In the genomic region with DNA sequence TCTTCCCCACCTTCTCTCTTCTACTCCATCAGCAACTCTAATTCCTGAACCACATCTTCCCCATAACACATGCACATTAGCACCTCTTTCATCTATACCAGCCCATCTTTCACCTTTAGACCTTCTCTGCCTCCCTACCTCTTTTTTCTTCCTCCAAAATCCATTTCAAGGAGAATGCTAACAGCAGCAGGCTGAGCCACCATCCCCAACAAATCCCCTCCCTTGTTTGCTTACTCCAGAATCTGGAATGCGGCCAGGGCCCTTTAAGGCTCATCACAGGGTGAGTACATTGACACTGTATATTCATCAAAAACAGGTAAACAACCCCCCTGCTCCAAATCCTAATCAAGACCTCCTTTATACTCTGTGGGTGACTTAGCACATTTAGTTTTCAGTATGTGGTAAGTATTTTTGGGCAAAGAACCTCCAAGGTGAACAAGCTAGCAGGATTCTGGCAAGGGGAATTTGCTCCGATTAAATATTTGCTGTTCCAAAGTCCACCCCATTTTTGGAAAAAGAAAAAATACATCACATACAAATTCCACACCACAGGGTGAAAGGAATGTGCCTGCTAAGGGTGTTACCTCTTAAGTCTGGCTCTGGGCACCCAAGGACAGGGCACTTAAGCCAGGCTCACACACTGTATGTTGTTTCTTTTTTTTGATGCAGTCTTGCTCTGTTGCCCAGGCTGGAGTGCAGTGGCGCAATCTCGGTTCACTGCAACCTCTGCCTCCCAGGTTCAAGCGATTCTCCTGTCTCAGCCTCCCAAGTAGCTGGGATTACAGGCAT, we compare ENCODE assay signal across 9 cellular contexts.
DNase-seq lines count a peak whose midpoint lies in the region; ATAC-seq and TF ChIP-seq lines count a peak whose summit lies in the region.
"Had no signal": no experiment of that assay in that cellular context is flagged by ENCODE, and none has a peak within 500 bp of the region (broad histone marks: within the 10 kb centered on the region; RNA-seq: fewer than 3 reads in every experiment).

No MANE protein-coding gene starts in this region.

- H3K27me3 Mint-ChIP-seq in CD4-positive, alpha-beta memory T cell = no peaks in the 10 kb centered on the region
- H3K27me3 Mint-ChIP-seq in WTC11 (ENCODE audit: low read depth) = no peaks in the 10 kb centered on the region; the same call in 1 of the 2 replicates

- no peaks in the 10 kb centered on the region for H3K9me3 ChIP-seq in CD4-positive, alpha-beta memory T cell (ENCODE audit: control insufficient read depth in 1 of 2, low read length in 2 of 2)
- no peaks in the 10 kb centered on the region for H3K9me3 ChIP-seq in lower lobe of right lung
- no peaks in the 10 kb centered on the region for H3K9me3 ChIP-seq in gastrocnemius medialis
- no peaks in the 10 kb centered on the region for H3K9me3 ChIP-seq in uterus

- CTCF ChIA-PET in CD4-positive, alpha-beta memory T cell (lab: Charles Lee; ENCODE audit: partially characterized antibody) = interaction anchor here (0.6 to 1.5 kb wide), 3 partner anchors 28 to 123 kb away, joined by 3 read pairs; no protein-coding TSS in a partner anchor
- CTCF ChIA-PET in WTC11 (lab: Charles Lee) = interaction anchor here (1.0 to 1.1 kb wide), 2 partner anchors 10 to 87 kb away, joined by 3 read pairs; no protein-coding TSS in a partner anchor

- in situ Hi-C loops in gastrocnemius medialis (cut with MboI; ENCODE audit: low sequenced_read_pairs in 4 of 4) = no loop called here

- H3K27me3 ChIP-seq in CD4-positive, alpha-beta memory T cell (ENCODE audit: insufficient read depth, low read length) = no peaks in the 10 kb centered on the region
- H3K27me3 ChIP-seq in lower lobe of right lung (ENCODE audit: low read depth) (no peaks in the 10 kb centered on the region), gastrocnemius medialis (no peaks in the 10 kb centered on the region), uterus (no peaks in the 10 kb centered on the region)

- peak overlapping the region; percentile 41 to 78 (median 66) for H3K4me3 Mint-ChIP-seq in CD4-positive, alpha-beta memory T cell
- H3K4me3 Mint-ChIP-seq in WTC11 = peak overlapping the region; percentile 39

- H3K27ac Mint-ChIP-seq in CD4-positive, alpha-beta memory T cell = peak overlapping the region; percentile 89 to 97 (median 95)
- H3K27ac Mint-ChIP-seq in WTC11 = peak overlapping the region; percentile 98

- H3K9me3 Mint-ChIP-seq in CD4-positive, alpha-beta memory T cell = peaks cover 0 to 4% (median 0%) of the 10 kb centered on the region in 8 donors
- no peaks in the 10 kb centered on the region for H3K9me3 Mint-ChIP-seq in WTC11

- intact Hi-C loops in CD4-positive, alpha-beta memory T cell (cut with micrococcal nuclease) = loop anchor here (5.0 kb wide), 2 partner anchors 33 to 92 kb away; no protein-coding TSS in a partner anchor
- intact Hi-C loops in lower lobe of right lung (cut with DNase I) (no loop called here), gastrocnemius medialis (cut with DNase I; ENCODE audit: low total_unique reads) (no loop called here), uterus (cut with DNase I; ENCODE audit: low total_unique reads) (no loop called here), posterior vena cava (cut with DNase I) (loop anchor here in 1 of 2 donors (5.0 kb wide), 3 partner anchors 898 to 1718 kb away; no protein-coding TSS in a partner anchor)

- POLR2A ChIA-PET in CD4-positive, alpha-beta memory T cell (lab: Charles Lee; ENCODE audit: partially characterized antibody) = interaction anchor here (0.6 to 18.1 kb wide), 15 partner anchors 9 to 92 kb away, joined by 3 to 409 read pairs (median 7); partner anchors contain the start of gene SERINC5
- POLR2A ChIA-PET in WTC11 (lab: Charles Lee) = interaction anchor here (5.4 to 5.6 kb wide), 2 partner anchors 71 to 73 kb away, joined by 35 to 37 read pairs; partner anchors contain the start of gene SERINC5

- peaks cover 98% of the 10 kb centered on the region for H3K4me1 ChIP-seq in CD4-positive, alpha-beta memory T cell (ENCODE audit: insufficient read depth, low read length)
- peaks cover 64% of the 10 kb centered on the region for H3K4me1 ChIP-seq in lower lobe of right lung
- H3K4me1 ChIP-seq in gastrocnemius medialis = peaks cover 3 to 4% of the 10 kb centered on the region in 2 donors
- no peaks in the 10 kb centered on the region for H3K4me1 ChIP-seq in uterus

- TF ChIP-seq CTCF in WTC11 (IDR thresholded peaks at IDR 0.05) (no peak), lower lobe of right lung (IDR thresholded peaks at IDR 0.05) (no peak), gastrocnemius medialis (IDR thresholded peaks at IDR 0.05 in 4 of 5, conservative IDR thresholded peaks at IDR 0.05 in 1 of 5) (no peak), uterus (IDR thresholded peaks at IDR 0.05) (no peak)

- H3K27ac ChIP-seq in CD4-positive, alpha-beta memory T cell (ENCODE audit: low read depth, low read length) = peak overlapping the region; percentile 60
- H3K27ac ChIP-seq in lower lobe of right lung (peak overlapping the region; percentile 66), gastrocnemius medialis (no peak overlapping the region), uterus (no peak overlapping the region)

- H3K36me3 ChIP-seq in CD4-positive, alpha-beta memory T cell (ENCODE audit: insufficient read depth, low read length) = no peaks in the 10 kb centered on the region
- H3K36me3 ChIP-seq in lower lobe of right lung (no peaks in the 10 kb centered on the region), gastrocnemius medialis (no peaks in the 10 kb centered on the region), uterus (no peaks in the 10 kb centered on the region)

- H3K36me3 Mint-ChIP-seq in CD4-positive, alpha-beta memory T cell = peaks cover 20 to 25% of the 10 kb centered on the region in 2 donors
- peaks cover 6% of the 10 kb centered on the region for H3K36me3 Mint-ChIP-seq in WTC11

- H3K4me1 Mint-ChIP-seq in CD4-positive, alpha-beta memory T cell = peaks cover 75 to 97% (median 86%) of the 10 kb centered on the region in 4 donors
- peaks cover 91% of the 10 kb centered on the region for H3K4me1 Mint-ChIP-seq in WTC11

- no peak for TF ChIP-seq POLR2A in gastrocnemius medialis (IDR thresholded peaks at IDR 0.05)
- TF ChIP-seq POLR2A in uterus (IDR thresholded peaks at IDR 0.05) = no peak

- DNase-seq in CD4-positive, alpha-beta memory T cell = no peak
- DNase-seq in HuH-7 (ENCODE audit: low spot score) = peak; percentile 35
- peak; percentile 68 for DNase-seq in WTC11 (ENCODE audit: low spot score)
- peak; percentile 73 for DNase-seq in lower lobe of right lung
- no peak for DNase-seq in gastrocnemius medialis
- DNase-seq in uterus = no peak
- no peak for DNase-seq in posterior vena cava (ENCODE audit: low spot score)
- DNase-seq: left cardiac atrium had no signal

- H3K4me3 ChIP-seq in CD4-positive, alpha-beta memory T cell (ENCODE audit: low read length in 2 of 2) = no peak overlapping the region
- H3K4me3 ChIP-seq in lower lobe of right lung = no peak overlapping the region
- H3K4me3 ChIP-seq in gastrocnemius medialis = no peak overlapping the region
- no peak overlapping the region for H3K4me3 ChIP-seq in uterus

- ATAC-seq in WTC11 = peak; percentile 68
- peak; percentile 88 to 91 for ATAC-seq in lower lobe of right lung
- ATAC-seq in gastrocnemius medialis = no peak
- ATAC-seq in HG03520 (IDR thresholded peaks at IDR 0.05; ENCODE audit: unreplicated experiment) = no peak
- ATAC-seq: left cardiac atrium had no signal

TF ChIP-seq in WTC11, 78 proteins besides CTCF, POLR2A, EP300 and RAD21 (continues in another document):
- TF ChIP-seq ZNF317 (CRISPR knock-in tag; IDR thresholded peaks at IDR 0.05; ENCODE audit: borderline replicate concordance, low read depth) (no peak), ELF4 (CRISPR knock-in tag; IDR thresholded peaks at IDR 0.05; ENCODE audit: low read depth) (no peak), TEAD1 (CRISPR knock-in tag; IDR thresholded peaks at IDR 0.05) (peak; percentile 43; the same call in 1 of the 2 replicates), FOXP1 (CRISPR knock-in tag; IDR thresholded peaks at IDR 0.05; ENCODE audit: borderline replicate concordance) (no peak), NR3C1 (CRISPR knock-in tag; conservative IDR thresholded peaks at IDR 0.05; ENCODE audit: low read depth) (no peak), ZNF121 (CRISPR knock-in tag; IDR thresholded peaks at IDR 0.05) (peak; percentile 99), RELA (CRISPR knock-in tag; IDR thresholded peaks at IDR 0.05; ENCODE audit: borderline replicate concordance) (no peak), KAT7 (CRISPR knock-in tag; IDR thresholded peaks at IDR 0.05; ENCODE audit: borderline replicate concordance) (no peak), NFE2L1 (CRISPR knock-in tag; IDR thresholded peaks at IDR 0.05) (0 out of 2 replicates have a peak, but pooled peaks have one; percentile 18), MLX (CRISPR knock-in tag; IDR thresholded peaks at IDR 0.05) (no peak)
- TF ChIP-seq, protein P1, sequence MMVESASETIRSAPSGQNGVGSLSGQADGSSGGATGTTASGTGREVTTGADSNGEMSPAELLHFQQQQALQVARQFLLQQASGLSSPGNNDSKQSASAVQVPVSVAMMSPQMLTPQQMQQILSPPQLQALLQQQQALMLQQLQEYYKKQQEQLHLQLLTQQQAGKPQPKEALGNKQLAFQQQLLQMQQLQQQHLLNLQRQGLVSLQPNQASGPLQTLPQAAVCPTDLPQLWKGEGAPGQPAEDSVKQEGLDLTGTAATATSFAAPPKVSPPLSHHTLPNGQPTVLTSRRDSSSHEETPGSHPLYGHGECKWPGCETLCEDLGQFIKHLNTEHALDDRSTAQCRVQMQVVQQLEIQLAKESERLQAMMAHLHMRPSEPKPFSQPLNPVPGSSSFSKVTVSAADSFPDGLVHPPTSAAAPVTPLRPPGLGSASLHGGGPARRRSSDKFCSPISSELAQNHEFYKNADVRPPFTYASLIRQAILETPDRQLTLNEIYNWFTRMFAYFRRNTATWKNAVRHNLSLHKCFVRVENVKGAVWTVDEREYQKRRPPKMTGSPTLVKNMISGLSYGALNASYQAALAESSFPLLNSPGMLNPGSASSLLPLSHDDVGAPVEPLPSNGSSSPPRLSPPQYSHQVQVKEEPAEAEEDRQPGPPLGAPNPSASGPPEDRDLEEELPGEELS (CRISPR knock-in tag; IDR thresholded peaks at IDR 0.05) = peak; percentile 72; the same call in 1 of the 2 replicates

Comparison
In these comparisons a context has a peak if more than half of its experiments do, and no peak if none do; other contexts are left out.
1. DNase-seq: peak in HuH-7 (single experiment), WTC11 (single experiment) and lower lobe of right lung (single experiment); none in CD4-positive, alpha-beta memory T cell (0 of 5), gastrocnemius medialis (0 of 2), uterus (0 of 2) and posterior vena cava (single experiment).
2. H3K27ac ChIP-seq: peak in CD4-positive, alpha-beta memory T cell (single experiment) and lower lobe of right lung (single experiment); none in gastrocnemius medialis (0 of 4) and uterus (0 of 2).
3. ATAC-seq: peak in WTC11 (single experiment) and lower lobe of right lung (2 of 2); none in gastrocnemius medialis (0 of 2) and HG03520 (single experiment).